Comparison of ENCODE assay signal across 9 cellular contexts in genomic region chr4:48905363-48906015, GRCh38. TPM values are rescaled to one million over a fixed set of nuclear protein-coding genes. Genes with fewer than 3 reads are reported as not detected.
DNase-seq lines count a peak whose midpoint lies in the region; FAIRE-seq and TF ChIP-seq lines count a peak whose summit lies in the region.
"Had no signal": no experiment of that assay in that cellular context is flagged by ENCODE, and none has a peak within 500 bp of the region (broad histone marks: within the 10 kb centered on the region; RNA-seq: fewer than 3 reads in every experiment).

No MANE protein-coding gene starts in this region.

- H3K36me3 ChIP-seq in SU-DHL-6 (ENCODE audit: low read length) (no peaks in the 10 kb centered on the region), hepatocyte (replicated peaks; ENCODE audit: insufficient read depth, low read depth) (no peaks in the 10 kb centered on the region), small intestine (ENCODE audit: control insufficient read depth in 2 of 2, insufficient read depth in 2 of 2, low read length in 2 of 2) (peaks cover 0 to 5% of the 10 kb centered on the region in 2 donors)

- no peaks in the 10 kb centered on the region for H3K27me3 ChIP-seq in SU-DHL-6 (ENCODE audit: low read length)
- H3K27me3 ChIP-seq in hepatocyte = no peaks in the 10 kb centered on the region
- no peaks in the 10 kb centered on the region for H3K27me3 ChIP-seq in small intestine (ENCODE audit: control insufficient read depth in 2 of 2, insufficient read depth in 2 of 2, low read length in 2 of 2)

- H2AFZ ChIP-seq in SU-DHL-6 (ENCODE audit: low read depth, low read length, severe bottlenecking) (no peak overlapping the region), hepatocyte (peak overlapping the region; percentile 86)

- H4K20me1 ChIP-seq in SU-DHL-6 (ENCODE audit: low read depth, low read length) (no peaks in the 10 kb centered on the region), hepatocyte (ENCODE audit: insufficient read depth, poor library complexity, severe bottlenecking) (no peaks in the 10 kb centered on the region)

- TF ChIP-seq CTCF in SU-DHL-6 (IDR thresholded peaks at IDR 0.05; ENCODE audit: insufficient read depth, low read length, poor library complexity, severe bottlenecking) (no peak), hepatocyte (IDR thresholded peaks at IDR 0.05; ENCODE audit: poor library complexity) (no peak)

- FAIRE-seq in small intestine (lab: Jason Lieb, UNC) = no peak
- FAIRE-seq: G401.6 had no signal

- H3K4me2 ChIP-seq in SU-DHL-6 (ENCODE audit: low read depth, low read length, poor library complexity, severe bottlenecking) = peak overlapping the region; percentile 79
- H3K4me2 ChIP-seq in hepatocyte = peak overlapping the region; percentile 97

- H3K9me3 ChIP-seq in SU-DHL-6 (ENCODE audit: insufficient read depth, low read length) = no peaks in the 10 kb centered on the region
- H3K9me3 ChIP-seq in hepatocyte (ENCODE audit: low read depth) = no peaks in the 10 kb centered on the region
- no peaks in the 10 kb centered on the region for H3K9me3 ChIP-seq in small intestine (ENCODE audit: control insufficient read depth, low read depth)

- 74% methylated on average over 9 of the region's 9 CpGs for WGBS in hepatocyte (ENCODE audit: low lambda C conversion rate, missing lambda C conversion rate)
- WGBS in small intestine, 3 donors = 16 to 59% (median 42%) methylated on average over 9 of the region's 9 CpGs

- H3K4me1 ChIP-seq in hepatocyte (ENCODE audit: insufficient read depth) = peaks cover 8% of the 10 kb centered on the region
- H3K4me1 ChIP-seq in small intestine (ENCODE audit: control insufficient read depth in 2 of 2, insufficient read depth in 1 of 2, low read depth in 1 of 2, low read length in 1 of 2) = peaks cover 2 to 3% of the 10 kb centered on the region in 2 donors

- DNase-seq in NCI-H82 (lab: John Stamatoyannopoulos, UW) (peak; percentile 42), NCI-H82 treated with DMSO at 0.1 percent for 48 hours (lab: John Stamatoyannopoulos, UW; ENCODE audit: unreplicated experiment) (no peak), hepatocyte (ENCODE audit: low spot score) (peak; percentile 71), small intestine (peak; percentile 85), SHP77 (lab: John Stamatoyannopoulos, UW) (no peak), hypothalamus (lab: John Stamatoyannopoulos, UW) (no peak)
- DNase-seq in stimulated activated CD4-positive, alpha-beta T cell treated with anti-CD3 and anti-CD28 coated beads, Interleukin-4, amount 100 ng/mL, for 4 hours = no peak

- no peaks in the 10 kb centered on the region for H3K9me2 ChIP-seq in SU-DHL-6 (replicated peaks; ENCODE audit: insufficient read depth, low read length)
- H3K9me2 ChIP-seq in hepatocyte (replicated peaks; ENCODE audit: insufficient read depth) = no peaks in the 10 kb centered on the region

- H3K79me2 ChIP-seq in SU-DHL-6 (ENCODE audit: insufficient read depth, low read length) (peaks cover 8% of the 10 kb centered on the region; the same call in 1 of the 2 replicates), hepatocyte (peaks cover 20% of the 10 kb centered on the region)

- H3K9ac ChIP-seq in SU-DHL-6 (ENCODE audit: low read length) = peak overlapping the region; percentile 74

- H3K27ac ChIP-seq in SU-DHL-6 (ENCODE audit: low read depth, low read length) (no peak overlapping the region), hepatocyte (peak overlapping the region; percentile 77), small intestine (ENCODE audit: low read depth in 1 of 2, low read length in 1 of 2) (peak overlapping the region; percentile 47 to 73)

- no peaks in the 10 kb centered on the region for H3F3A ChIP-seq in SU-DHL-6 (ENCODE audit: insufficient read depth)

- H3K4me3 ChIP-seq in SU-DHL-6 (ENCODE audit: insufficient read depth, low read length, poor library complexity, severe bottlenecking) (peak overlapping the region; percentile 68), hepatocyte (peak overlapping the region; percentile 99), small intestine (ENCODE audit: low read depth in 1 of 2, low read length in 2 of 2) (peak overlapping the region; percentile 78 to 93)

RNA-seq across cellular contexts. Expression of gene OCIAD2, which starts 1.1 kb away (rescaled TPM):
- 32.6 and 39.1 TPM in 2 replicates for total RNA-seq in hepatocyte
- polyA plus RNA-seq in hepatocyte (160 and 178 TPM in 2 replicates), small intestine (100 to 1,000 TPM in 2 of 3 donors, 10 to 100 TPM in 1; 90.5 to 223 (median 184) TPM)

Comparison
In these comparisons a context has a peak if more than half of its experiments do, and no peak if none do; other contexts are left out.
1. DNase-seq: peak in NCI-H82 (single experiment), hepatocyte (single experiment) and small intestine (single experiment); none in NCI-H82 treated with DMSO at 0.1 percent for 48 hours (single experiment), stimulated activated CD4-positive, alpha-beta T cell treated with anti-CD3 and anti-CD28 coated beads, Interleukin-4, amount 100 ng/mL, for 4 hours (0 of 2), SHP77 (0 of 2) and hypothalamus (0 of 51).
2. Peak in every context shown above with its lines, with median percentiles within 50 percentile points of each other: H3K4me3 ChIP-seq.